ENCODE assay signal across 8 cellular contexts in the genomic region with DNA sequence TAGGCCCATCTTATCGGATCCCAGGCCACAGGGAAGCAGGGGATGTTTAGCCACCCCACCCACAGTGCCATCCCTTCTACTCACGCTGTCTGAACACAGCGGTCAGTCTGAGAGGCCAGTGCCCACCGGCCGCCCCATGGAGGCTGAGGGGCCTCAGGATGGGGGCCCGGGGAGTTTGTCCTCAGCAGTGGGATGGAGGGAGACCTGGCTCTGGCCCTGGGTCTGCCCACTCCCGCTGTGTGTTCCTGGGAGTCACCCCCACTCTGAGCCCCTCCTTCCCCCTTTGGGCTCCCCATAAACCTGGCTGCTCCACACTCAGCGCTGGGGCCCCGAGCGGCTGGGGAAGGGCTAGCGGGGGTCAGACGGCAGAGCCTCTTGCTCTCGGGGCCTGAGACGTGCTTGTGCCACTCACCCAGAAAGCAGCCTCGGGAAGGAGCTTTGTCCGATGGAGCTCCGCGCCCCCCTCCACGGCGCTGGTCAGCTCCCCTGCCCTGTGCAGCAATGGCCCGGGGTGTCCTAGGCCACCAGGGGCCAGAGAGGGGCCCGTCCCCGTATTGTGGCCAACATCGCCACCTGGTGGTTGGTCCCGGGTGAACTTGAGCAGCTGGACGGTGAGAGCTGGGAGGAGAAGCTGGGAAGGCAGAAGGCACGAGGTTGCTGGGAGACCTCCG. TPM values are rescaled to one million over a fixed set of nuclear protein-coding genes. Genes with fewer than 3 reads are reported as not detected.
DNase-seq lines count a peak whose midpoint lies in the region; ATAC-seq and TF ChIP-seq lines count a peak whose summit lies in the region.

No MANE protein-coding gene starts in this region.

- no peak overlapping the region for H3K23ac ChIP-seq in H9 (ENCODE audit: insufficient read length, low read depth, low read length)

- H3K4me2 ChIP-seq in H9 (ENCODE audit: insufficient read depth, insufficient read length, low read length): no peak overlapping the region

- H2BK12ac ChIP-seq in H9 (ENCODE audit: insufficient read length, low read depth, low read length): no peak overlapping the region

- no CpG with 5 or more reads among the region's 28 CpGs for WGBS in H9 (ENCODE audit: extremely low coverage, insufficient read length, low lambda C conversion rate)

- no peak overlapping the region for H3K9ac ChIP-seq in H9 (ENCODE audit: extremely low read depth, insufficient read length, low read length)

- no peak overlapping the region for H2AFZ ChIP-seq in H9 (ENCODE audit: low read length)

- H2BK5ac ChIP-seq in H9 (ENCODE audit: insufficient read length, low read length): no peak overlapping the region

- no peaks in the 10 kb centered on the region for H3K79me2 ChIP-seq in H9 (ENCODE audit: insufficient read depth, low read length)

- H3K14ac ChIP-seq in H9 (ENCODE audit: insufficient read depth, low read length): no peak overlapping the region

- no peak overlapping the region for H4K5ac ChIP-seq in H9 (ENCODE audit: insufficient read length, low read depth, low read length)

- no peak overlapping the region for H3K56ac ChIP-seq in H9 (ENCODE audit: insufficient read length, low read depth, low read length)

- no peaks in the 10 kb centered on the region for H3K23me2 ChIP-seq in H9 (ENCODE audit: insufficient read length, low read depth, low read length, poor library complexity, severe bottlenecking)

- no peaks in the 10 kb centered on the region for H3K9me3 Mint-ChIP-seq in H9
- no peaks in the 10 kb centered on the region for H3K9me3 Mint-ChIP-seq in activated naive CD8-positive, alpha-beta T cell treated with anti-CD3 and anti-CD28 coated beads, Interleukin-2, amount 10 ng/mL, durations not matched to agents 7 days and 5 days

- H3K4me3 ChIP-seq in cardiac muscle cell: no peak overlapping the region
- H3K4me3 ChIP-seq in retinal pigment epithelial cell (ENCODE audit: low read length): no peak overlapping the region

- no peaks in the 10 kb centered on the region for H3K79me1 ChIP-seq in H9 (ENCODE audit: insufficient read depth, low read depth, low read length, poor library complexity, severe bottlenecking)

- H3K36me3 Mint-ChIP-seq in H9 (ENCODE audit: insufficient read depth in 1 of 3, low read depth in 3 of 3): no peaks in the 10 kb centered on the region
- no peaks in the 10 kb centered on the region for H3K36me3 Mint-ChIP-seq in activated naive CD8-positive, alpha-beta T cell treated with anti-CD3 and anti-CD28 coated beads, Interleukin-2, amount 10 ng/mL, durations not matched to agents 7 days and 5 days

- no peak overlapping the region for H3K18ac ChIP-seq in H9 (ENCODE audit: insufficient read length, low read depth, low read length)

- no peaks in the 10 kb centered on the region for H3K36me3 ChIP-seq in cardiac muscle cell

- TF ChIP-seq CTCF in H9 (conservative IDR thresholded peaks at IDR 0.05) (peak; percentile 94), cardiac muscle cell (IDR thresholded peaks at IDR 0.05; ENCODE audit: low read depth, low read length) (peak; percentile 78), retinal pigment epithelial cell (conservative IDR thresholded peaks at IDR 0.05; ENCODE audit: low read depth, low read length) (peak; percentile 80)

- no peaks in the 10 kb centered on the region; the same call in 1 of the 2 replicates for H3K27me3 ChIP-seq in H9 (ENCODE audit: insufficient read depth, low read length)
- H3K27me3 ChIP-seq in cardiac muscle cell: no peaks in the 10 kb centered on the region

- H3K4ac ChIP-seq in H9 (ENCODE audit: low read depth, low read length): no peak overlapping the region

- H3K27ac ChIP-seq in H9 (ENCODE audit: insufficient read length, low read depth, low read length) (no peak overlapping the region), cardiac muscle cell (no peak overlapping the region)

- peaks cover 19% of the 10 kb centered on the region for H3K27me3 Mint-ChIP-seq in H9 (ENCODE audit: low read depth)
- H3K27me3 Mint-ChIP-seq in activated naive CD8-positive, alpha-beta T cell treated with anti-CD3 and anti-CD28 coated beads, Interleukin-2, amount 10 ng/mL, durations not matched to agents 7 days and 5 days: peaks cover 19% of the 10 kb centered on the region

- no peaks in the 10 kb centered on the region for H3K9me3 ChIP-seq in H9 (ENCODE audit: control insufficient read depth, low read depth, low read length)
- H3K9me3 ChIP-seq in cardiac muscle cell (ENCODE audit: low read depth): no peaks in the 10 kb centered on the region

- no peaks in the 10 kb centered on the region for H4K20me1 ChIP-seq in H9 (ENCODE audit: control insufficient read depth, insufficient read depth, insufficient read length)

- peaks cover 4 to 16% of the 10 kb centered on the region in 2 experiments for H3K4me1 Mint-ChIP-seq in H9
- peaks cover 3% of the 10 kb centered on the region for H3K4me1 Mint-ChIP-seq in activated naive CD8-positive, alpha-beta T cell treated with anti-CD3 and anti-CD28 coated beads, Interleukin-2, amount 10 ng/mL, durations not matched to agents 7 days and 5 days

- peak overlapping the region in 1 of 3 experiments; percentile 54; a peak in 1 of 7 replicates for H3K27ac Mint-ChIP-seq in H9
- H3K27ac Mint-ChIP-seq in activated naive CD8-positive, alpha-beta T cell treated with anti-CD3 and anti-CD28 coated beads, Interleukin-2, amount 10 ng/mL, durations not matched to agents 7 days and 5 days: no peak overlapping the region

- H2BK120ac ChIP-seq in H9 (ENCODE audit: low read depth, low read length, poor library complexity, severe bottlenecking): no peak overlapping the region

- POLR2A ChIA-PET in activated naive CD8-positive, alpha-beta T cell treated with anti-CD3 and anti-CD28 coated beads, Interleukin-2, amount 10 ng/mL, durations not matched to agents 7 days and 5 days (lab: Charles Lee): no interaction called here

- H3K4me3 Mint-ChIP-seq in H9: no peak overlapping the region
- no peak overlapping the region for H3K4me3 Mint-ChIP-seq in activated naive CD8-positive, alpha-beta T cell treated with anti-CD3 and anti-CD28 coated beads, Interleukin-2, amount 10 ng/mL, durations not matched to agents 7 days and 5 days

- no peak overlapping the region for H3T11ph ChIP-seq in H9 (ENCODE audit: low read length)

- ATAC-seq in activated naive CD8-positive, alpha-beta T cell treated with anti-CD3 and anti-CD28 coated beads, Interleukin-2, amount 10 ng/mL, durations not matched to agents 7 days and 5 days (ENCODE audit: low read depth): peak; percentile 53
- ATAC-seq in HG03045 (IDR thresholded peaks at IDR 0.05; ENCODE audit: unreplicated experiment): no peak
- no peak for ATAC-seq in HG02852 (IDR thresholded peaks at IDR 0.05; ENCODE audit: unreplicated experiment)

- H3K4me1 ChIP-seq in H9 (ENCODE audit: insufficient read depth, low read length): no peaks in the 10 kb centered on the region
- no peaks in the 10 kb centered on the region for H3K4me1 ChIP-seq in cardiac muscle cell (ENCODE audit: low read depth)

- H2AK5ac ChIP-seq in H9 (ENCODE audit: insufficient read length, low read length): no peak overlapping the region

- DNase-seq in COLO668 (lab: John Stamatoyannopoulos, UW; ENCODE audit: unreplicated experiment): peak; percentile 68
- peak; percentile 92 for DNase-seq in H9
- peak; percentile 45 for DNase-seq in NOMO-1 treated with dmso at 0.1 percent for 144 hours (lab: John Stamatoyannopoulos, UW; ENCODE audit: unreplicated experiment)
- peak; percentile 73 for DNase-seq in activated naive CD8-positive, alpha-beta T cell treated with anti-CD3 and anti-CD28 coated beads, Interleukin-2, amount 10 ng/mL, durations not matched to agents 7 days and 5 days
- peak; percentile 74 to 86 for DNase-seq in cardiac muscle cell (ENCODE audit: low read depth in 1 of 2, low spot score in 1 of 2)
- no peak for DNase-seq in retinal pigment epithelial cell (ENCODE audit: low read depth)

- no peak overlapping the region for H2BK15ac ChIP-seq in H9 (ENCODE audit: low read depth, low read length)

- no peak overlapping the region for H2BK20ac ChIP-seq in H9 (ENCODE audit: low read depth, low read length, poor library complexity, severe bottlenecking)

- H4K8ac ChIP-seq in H9 (replicated peaks; ENCODE audit: insufficient read length, low read depth, low read length): no peak overlapping the region

- no peak overlapping the region for H4K91ac ChIP-seq in H9 (ENCODE audit: insufficient read length, low read depth, low read length)

RNA-seq across cellular contexts. Expression of a gene that starts 10.9 kb away (rescaled TPM):
- 21.7 and 21.9 TPM in 2 replicates for total RNA-seq in H9 (2021)
- under 1 TPM; 0.19 to 0.20 TPM for total RNA-seq in activated naive CD8-positive, alpha-beta T cell treated with anti-CD3 and anti-CD28 coated beads, Interleukin-2, amount 10 ng/mL, durations not matched to agents 7 days and 5 days
- 7.5 and 14.0 TPM in 2 replicates for total RNA-seq in cardiac muscle cell
- polyA plus RNA-seq in cardiac muscle cell: 5.4 and 7.6 TPM in 2 replicates

RNA-seq across cellular contexts. Expression of a gene that starts 59.0 kb away (rescaled TPM):
- total RNA-seq in H9 (2021): 6.2 and 7.1 TPM in 2 replicates
- total RNA-seq in activated naive CD8-positive, alpha-beta T cell treated with anti-CD3 and anti-CD28 coated beads, Interleukin-2, amount 10 ng/mL, durations not matched to agents 7 days and 5 days: not detected
- 0.39 and 4.0 TPM in 2 replicates for total RNA-seq in cardiac muscle cell
- polyA plus RNA-seq in cardiac muscle cell: 0.24 and 0.43 TPM in 2 replicates
